Comparison of ENCODE assay signal across 23 cellular contexts in the genomic region with DNA sequence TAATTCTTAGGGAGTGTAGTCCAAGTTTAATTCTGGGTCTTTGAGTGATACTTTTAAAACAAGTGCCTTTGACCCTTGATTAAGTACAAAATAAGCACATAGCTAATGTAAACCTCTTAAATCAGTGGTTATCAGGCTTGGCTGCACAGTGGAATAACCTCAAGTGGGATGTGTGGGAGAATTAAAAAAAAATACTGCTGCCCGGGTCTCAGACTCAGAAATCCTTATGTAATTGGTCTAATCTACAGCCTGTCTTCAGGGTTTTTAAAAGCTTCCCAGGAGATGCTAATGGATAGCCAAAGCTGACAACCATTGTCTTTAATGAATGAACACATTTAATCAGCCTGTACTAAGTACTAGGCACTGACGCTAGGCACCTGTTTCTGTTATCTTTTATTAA. TPM values are rescaled to one million over a fixed set of nuclear protein-coding genes. Genes with fewer than 3 reads are reported as not detected.
DNase-seq lines count a peak whose midpoint lies in the region; ATAC-seq and TF ChIP-seq lines count a peak whose summit lies in the region.
"Had no signal": no experiment of that assay in that cellular context is flagged by ENCODE, and none has a peak within 500 bp of the region (broad histone marks: within the 10 kb centered on the region; RNA-seq: fewer than 3 reads in every experiment).

No MANE protein-coding gene starts in this region.

- no peaks in the 10 kb centered on the region for H3K36me3 Mint-ChIP-seq in neural progenitor cell
- H3K36me3 Mint-ChIP-seq: activated naive CD4-positive, alpha-beta T cell treated with anti-CD3 and anti-CD28 coated beads, Interleukin-2, amount 50 U/mL, for 72 hours; mesothelial cell of epicardium; naive B cell had no signal

- ATAC-seq in HG02588 (IDR thresholded peaks at IDR 0.05; ENCODE audit: unreplicated experiment) (no peak), left lung (no peak)
- ATAC-seq: activated CD4-positive, alpha-beta T cell treated with anti-CD3 and anti-CD28 coated beads for 36 hours; activated naive CD4-positive, alpha-beta T cell treated with anti-CD3 and anti-CD28 coated beads, Interleukin-2, amount 50 U/mL, for 72 hours; SK-N-SH treated with all-trans-retinoic acid at 6 μM for 48 hours; stimulated activated naive CD8-positive, alpha-beta T cell treated with anti-CD3 and anti-CD28 coated beads, Interleukin-15, amount 100 ng/mL, for 72 hours had no signal

- intact Hi-C loops in left lung (cut with DNase I), result no loop called here

- H3K27ac ChIP-seq in neural progenitor cell, result no peak overlapping the region
- peak overlapping the region in 1 of 2 donors; percentile 35 for H3K27ac ChIP-seq in left lung
- H3K27ac ChIP-seq: BLaER1, HL-60 had no signal

- H2AFZ ChIP-seq in neural progenitor cell (replicated peaks), result no peak overlapping the region

- peak; percentile 92 for DNase-seq in DMS79 treated with DMSO at 0.1 percent for 48 hours (lab: John Stamatoyannopoulos, UW)
- peak; percentile 87 for DNase-seq in NCI-H1436 (lab: John Stamatoyannopoulos, UW)
- DNase-seq in NCI-H82 (lab: John Stamatoyannopoulos, UW), result peak; percentile 84
- peak; percentile 37 for DNase-seq in neural progenitor cell (ENCODE audit: low spot score)
- no peak for DNase-seq in HT-29 (ENCODE audit: low spot score)
- DNase-seq in left lung, result no peak
- DNase-seq: activated CD4-positive, alpha-beta T cell treated with anti-CD3 and anti-CD28 coated beads for 36 hours; activated T-cell treated with anti-CD3 and anti-CD28 coated beads for 4 hours; effector memory CD4-positive, alpha-beta T cell; HCEC 1CT; Karpas-422; naive B cell; NCI-H2081 treated with DMSO at 0.1 percent for 48 hours; NCI-H510A; RPMI8226; stimulated activated CD8-positive, alpha-beta memory T cell treated with anti-CD3 and anti-CD28 coated beads, Interleukin-4, amount 100 ng/mL, for 48 hours; stimulated activated naive CD8-positive, alpha-beta T cell treated with anti-CD3 and anti-CD28 coated beads, Interleukin-15, amount 100 ng/mL, for 72 hours had no signal

- no peak overlapping the region for H3K27ac Mint-ChIP-seq in neural progenitor cell
- H3K27ac Mint-ChIP-seq: activated CD4-positive, alpha-beta T cell treated with anti-CD3 and anti-CD28 coated beads for 36 hours; activated naive CD4-positive, alpha-beta T cell treated with anti-CD3 and anti-CD28 coated beads, Interleukin-2, amount 50 U/mL, for 72 hours; mesothelial cell of epicardium; naive B cell; stimulated activated naive CD8-positive, alpha-beta T cell treated with anti-CD3 and anti-CD28 coated beads, Interleukin-15, amount 100 ng/mL, for 72 hours had no signal

- no peaks in the 10 kb centered on the region for H4K20me1 ChIP-seq in neural progenitor cell (ENCODE audit: low read depth)
- H4K20me1 ChIP-seq: BLaER1 had no signal

- TF ChIP-seq CTCF in neural progenitor cell (IDR thresholded peaks at IDR 0.05), result no peak
- no peak for TF ChIP-seq CTCF in left lung (IDR thresholded peaks at IDR 0.05)

- no peaks in the 10 kb centered on the region for H3K9me3 Mint-ChIP-seq in neural progenitor cell
- H3K9me3 Mint-ChIP-seq: activated naive CD4-positive, alpha-beta T cell treated with anti-CD3 and anti-CD28 coated beads, Interleukin-2, amount 50 U/mL, for 72 hours; mesothelial cell of epicardium; stimulated activated naive CD8-positive, alpha-beta T cell treated with anti-CD3 and anti-CD28 coated beads, Interleukin-15, amount 100 ng/mL, for 72 hours had no signal

- H3K4me1 Mint-ChIP-seq in neural progenitor cell, result peaks cover 39% of the 10 kb centered on the region
- H3K4me1 Mint-ChIP-seq: naive B cell had no signal

- peak overlapping the region; percentile 41 for H3K4me2 ChIP-seq in neural progenitor cell

- no peak overlapping the region for H3K4me3 Mint-ChIP-seq in neural progenitor cell
- H3K4me3 Mint-ChIP-seq: activated CD4-positive, alpha-beta T cell treated with anti-CD3 and anti-CD28 coated beads for 36 hours; mesothelial cell of epicardium; naive B cell; stimulated activated naive CD8-positive, alpha-beta T cell treated with anti-CD3 and anti-CD28 coated beads, Interleukin-15, amount 100 ng/mL, for 72 hours had no signal

- no peaks in the 10 kb centered on the region for H3K79me2 ChIP-seq in neural progenitor cell (ENCODE audit: low read depth)

- peaks cover 6% of the 10 kb centered on the region for H3F3A ChIP-seq in neural progenitor cell (ENCODE audit: low read depth)

- H3K4me3 ChIP-seq in neural progenitor cell, result no peak overlapping the region
- H3K4me3 ChIP-seq in left lung, result no peak overlapping the region
- H3K4me3 ChIP-seq: BLaER1 had no signal

- H3K4me1 ChIP-seq in neural progenitor cell, result peaks cover 28% of the 10 kb centered on the region
- H3K4me1 ChIP-seq in left lung, result peaks cover 0 to 26% of the 10 kb centered on the region in 2 donors

- H3K27me3 ChIP-seq in neural progenitor cell (no peaks in the 10 kb centered on the region), left lung (peaks cover 0 to 16% of the 10 kb centered on the region in 2 donors)
- H3K27me3 ChIP-seq: BLaER1 had no signal

- H3K9ac ChIP-seq in neural progenitor cell, result no peak overlapping the region
- H3K9ac ChIP-seq: BLaER1 had no signal

- no peaks in the 10 kb centered on the region for H3K36me3 ChIP-seq in neural progenitor cell
- H3K36me3 ChIP-seq in left lung, result no peaks in the 10 kb centered on the region
- H3K36me3 ChIP-seq: BLaER1 had no signal

- H3K9me3 ChIP-seq in neural progenitor cell (ENCODE audit: low read depth) (no peaks in the 10 kb centered on the region), left lung (no peaks in the 10 kb centered on the region)

- H3K27me3 Mint-ChIP-seq in neural progenitor cell (ENCODE audit: insufficient read depth, low read depth), result peaks cover 3% of the 10 kb centered on the region

RNA-seq across cellular contexts. Expression of a gene that starts 28.5 kb away (rescaled TPM):
- total RNA-seq in neural progenitor cell (ENCODE audit: low replicate concordance), result 23.4 and 33.7 TPM in 2 replicates
- total RNA-seq in HT-29 (2014; rRNA removed; shearing (Covaris generic)), result 26.9 and 29.3 TPM in 2 replicates
- total RNA-seq in left lung, result 10 to 100 TPM; 20.6 to 24.1 TPM

Comparison
In these comparisons a context has a peak if more than half of its experiments do, and no peak if none do; other contexts are left out.
1. DNase-seq: peak in DMS79 treated with DMSO at 0.1 percent for 48 hours (single experiment), NCI-H1436 (single experiment), NCI-H82 (single experiment) and neural progenitor cell (single experiment); none in HT-29 (single experiment) and left lung (0 of 2).